Comparison of ENCODE assay signal across 1 cellular context in the genomic region with DNA sequence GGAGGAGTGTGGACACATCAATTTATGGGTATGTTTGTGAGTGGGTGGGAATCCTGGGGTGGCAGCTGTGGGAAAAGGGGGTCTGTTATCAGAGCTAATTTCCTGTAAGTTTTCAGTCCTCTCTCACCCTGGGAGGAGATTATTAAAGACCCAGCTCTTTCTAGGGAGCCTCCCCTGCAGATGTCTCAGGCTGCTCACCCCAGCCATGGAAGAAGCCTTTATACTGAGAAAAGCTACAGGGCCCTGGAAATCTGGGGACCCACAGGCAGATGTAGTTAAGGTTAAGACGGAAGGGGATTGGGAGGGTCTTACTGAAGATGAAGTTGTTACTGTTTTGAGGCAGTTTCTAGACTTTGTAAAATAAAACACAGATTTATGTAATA.
TF ChIP-seq lines count a peak whose summit lies in the region.

No MANE protein-coding gene starts in this region.

TF ChIP-seq in SK-N-SH treated with all-trans-retinoic acid at 6 μM for 48 hours, 23 proteins besides CTCF, POLR2A, EP300 and RAD21 (continued from another document):
- TF ChIP-seq, protein P1, sequence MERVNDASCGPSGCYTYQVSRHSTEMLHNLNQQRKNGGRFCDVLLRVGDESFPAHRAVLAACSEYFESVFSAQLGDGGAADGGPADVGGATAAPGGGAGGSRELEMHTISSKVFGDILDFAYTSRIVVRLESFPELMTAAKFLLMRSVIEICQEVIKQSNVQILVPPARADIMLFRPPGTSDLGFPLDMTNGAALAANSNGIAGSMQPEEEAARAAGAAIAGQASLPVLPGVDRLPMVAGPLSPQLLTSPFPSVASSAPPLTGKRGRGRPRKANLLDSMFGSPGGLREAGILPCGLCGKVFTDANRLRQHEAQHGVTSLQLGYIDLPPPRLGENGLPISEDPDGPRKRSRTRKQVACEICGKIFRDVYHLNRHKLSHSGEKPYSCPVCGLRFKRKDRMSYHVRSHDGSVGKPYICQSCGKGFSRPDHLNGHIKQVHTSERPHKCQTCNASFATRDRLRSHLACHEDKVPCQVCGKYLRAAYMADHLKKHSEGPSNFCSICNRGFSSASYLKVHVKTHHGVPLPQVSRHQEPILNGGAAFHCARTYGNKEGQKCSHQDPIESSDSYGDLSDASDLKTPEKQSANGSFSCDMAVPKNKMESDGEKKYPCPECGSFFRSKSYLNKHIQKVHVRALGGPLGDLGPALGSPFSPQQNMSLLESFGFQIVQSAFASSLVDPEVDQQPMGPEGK (CRISPR knock-in tag; IDR thresholded peaks at IDR 0.05; ENCODE audit: borderline replicate concordance) = no peak
- no peak for TF ChIP-seq TOX (CRISPR knock-in tag; IDR thresholded peaks at IDR 0.05; ENCODE audit: borderline replicate concordance)
TF ChIP-seq in SK-N-SH treated with all-trans-retinoic acid at 6 μM for 48 hours: peak in this region for 0.
